ENCODE assay signal across 1 cellular context in genomic region chr9:72557549-72557948, GRCh38.
TF ChIP-seq lines count a peak whose summit lies in the region.

No MANE protein-coding gene starts in this region.

TF ChIP-seq in K562, 482 proteins besides CTCF, POLR2A, EP300 and RAD21 (continued from another document and continues in another):
- 0 out of 4 replicates have a peak, but pooled peaks of 1 of the 2 experiments have one; percentile 23 for TF ChIP-seq NRF1 (conservative IDR thresholded peaks at IDR 0.05 in 1 of 2, IDR thresholded peaks at IDR 0.05 in 1 of 2)
- no peak for TF ChIP-seq PREB (CRISPR knock-in tag; IDR thresholded peaks at IDR 0.05)
- TF ChIP-seq CREBBP (IDR thresholded peaks at IDR 0.05; ENCODE audit: low read depth, low read length): no peak
- TF ChIP-seq NFIC (IDR thresholded peaks at IDR 0.05): no peak; the same call in 1 of the 2 replicates
- TF ChIP-seq HSF4 (CRISPR knock-in tag; IDR thresholded peaks at IDR 0.05; ENCODE audit: borderline replicate concordance): no peak
- no peak for TF ChIP-seq PRMT5 (CRISPR knock-in tag; IDR thresholded peaks at IDR 0.05)
- no peak for TF ChIP-seq CHAMP1 (IDR thresholded peaks at IDR 0.05)
- no peak for TF ChIP-seq POLR2AphosphoS5 (IDR thresholded peaks at IDR 0.05; ENCODE audit: control insufficient read depth, insufficient read depth, low read depth, low read length)
- TF ChIP-seq PHB (CRISPR knock-in tag; IDR thresholded peaks at IDR 0.05): no peak
- no peak for TF ChIP-seq NONO (IDR thresholded peaks at IDR 0.05; ENCODE audit: low read depth in 2 of 2, low read length in 1 of 2)
- no peak for TF ChIP-seq HOXB6 (CRISPR knock-in tag; IDR thresholded peaks at IDR 0.05; ENCODE audit: borderline replicate concordance)
- TF ChIP-seq ZNF518B (CRISPR knock-in tag; IDR thresholded peaks at IDR 0.05): no peak
- no peak for TF ChIP-seq FOXP4 (CRISPR knock-in tag; IDR thresholded peaks at IDR 0.05; ENCODE audit: borderline replicate concordance)
- TF ChIP-seq PHF21A (IDR thresholded peaks at IDR 0.05; ENCODE audit: borderline replicate concordance, low read depth): no peak
- no peak for TF ChIP-seq RNF2 (IDR thresholded peaks at IDR 0.05)
- TF ChIP-seq PRDM10 (IDR thresholded peaks at IDR 0.05; ENCODE audit: partially characterized antibody): no peak
- no peak for TF ChIP-seq ZNF717 (CRISPR knock-in tag; IDR thresholded peaks at IDR 0.05)
- TF ChIP-seq ZBTB2 (IDR thresholded peaks at IDR 0.05): peak; percentile 38; the same call in 1 of the 2 replicates
- no peak for TF ChIP-seq RHOXF2B (CRISPR knock-in tag; conservative IDR thresholded peaks at IDR 0.05)
- TF ChIP-seq E2F8 (IDR thresholded peaks at IDR 0.05; ENCODE audit: low read depth, partially characterized antibody): no peak
- peak; percentile 54; the same call in 1 of the 2 replicates for TF ChIP-seq USF1 (CRISPR knock-in tag; IDR thresholded peaks at IDR 0.05)
- no peak for TF ChIP-seq U2AF1 (optimal IDR thresholded peaks at IDR 0.05; ENCODE audit: low read depth, low read length)
- no peak for TF ChIP-seq THRA (IDR thresholded peaks at IDR 0.05)
- no peak for TF ChIP-seq TCF7L2 (IDR thresholded peaks at IDR 0.05; ENCODE audit: low read depth, low read length)
- TF ChIP-seq ZNF445 (CRISPR knock-in tag; IDR thresholded peaks at IDR 0.05; ENCODE audit: low read depth): no peak
- no peak for TF ChIP-seq POLR2H (tag; IDR thresholded peaks at IDR 0.05; ENCODE audit: low read depth)
- TF ChIP-seq CBFA2T2 (conservative IDR thresholded peaks at IDR 0.05): peak; percentile 60
- no peak for TF ChIP-seq ZNF124 (CRISPR knock-in tag; IDR thresholded peaks at IDR 0.05)
- no peak for TF ChIP-seq RB1 (IDR thresholded peaks at IDR 0.05; ENCODE audit: low read depth)
- 0 out of 2 replicates have a peak, but pooled peaks have one; percentile 16 for TF ChIP-seq RBFOX2 (IDR thresholded peaks at IDR 0.05; ENCODE audit: low read depth, low read length)
- TF ChIP-seq HIVEP1 (CRISPR knock-in tag; IDR thresholded peaks at IDR 0.05): no peak
- TF ChIP-seq HEY1 (CRISPR knock-in tag; IDR thresholded peaks at IDR 0.05; ENCODE audit: borderline replicate concordance): no peak
- TF ChIP-seq EHMT2 (IDR thresholded peaks at IDR 0.05): peak; percentile 38
- TF ChIP-seq KDM2B (CRISPR knock-in tag; IDR thresholded peaks at IDR 0.05): no peak
- no peak for TF ChIP-seq ZNF277 (CRISPR knock-in tag; IDR thresholded peaks at IDR 0.05; ENCODE audit: borderline replicate concordance)
- no peak for TF ChIP-seq SMAD1 (IDR thresholded peaks at IDR 0.05; ENCODE audit: low read depth, low read length, partially characterized antibody)
- TF ChIP-seq ZFP36 (IDR thresholded peaks at IDR 0.05; ENCODE audit: low read depth, low read length, partially characterized antibody): no peak
- no peak for TF ChIP-seq ZNF76 (CRISPR knock-in tag; IDR thresholded peaks at IDR 0.05; ENCODE audit: borderline replicate concordance)
